8 cellular contexts compared by ENCODE assay signal in the genomic region with DNA sequence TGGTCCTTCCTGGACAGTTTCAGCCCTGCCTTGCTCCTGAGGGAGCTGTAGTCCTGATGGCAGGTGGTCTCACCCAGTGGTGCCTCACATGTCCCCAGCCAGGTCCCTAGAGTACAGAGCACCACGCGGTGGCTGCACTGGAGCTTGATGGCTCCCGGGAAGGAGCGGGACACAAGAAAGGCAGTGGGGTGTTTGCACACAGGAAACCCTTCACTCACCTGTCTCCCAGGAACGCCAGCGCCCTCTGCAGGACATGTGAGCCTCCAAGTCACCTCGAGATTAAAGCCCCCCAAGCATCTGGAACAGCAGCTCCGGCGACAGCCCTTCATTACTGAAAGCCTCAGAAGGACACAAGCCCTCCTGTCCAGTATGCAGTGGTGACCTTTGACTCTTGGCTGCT. TPM values are rescaled to one million over a fixed set of nuclear protein-coding genes. Genes with fewer than 3 reads are reported as not detected.
DNase-seq lines count a peak whose midpoint lies in the region; ATAC-seq and TF ChIP-seq lines count a peak whose summit lies in the region.

No MANE protein-coding gene starts in this region.

- ATAC-seq in Right ventricle myocardium inferior (no peak), GM19023 (IDR thresholded peaks at IDR 0.05; ENCODE audit: unreplicated experiment) (no peak)

- H3K9me3 ChIP-seq in left ventricle myocardium inferior (replicated peaks): no peaks in the 10 kb centered on the region

- peak; percentile 12 for TF ChIP-seq CTCF in left ventricle myocardium inferior (IDR thresholded peaks at IDR 0.05; ENCODE audit: borderline replicate concordance)
- peak; percentile 23 to 60 for TF ChIP-seq CTCF in brain (conservative IDR thresholded peaks at IDR 0.05)

- H3K4me3 Mint-ChIP-seq in brain: peak overlapping the region in 1 of 5 experiments; percentile 57
- H3K4me3 Mint-ChIP-seq in activated T-helper 2 cell treated with anti-CD3 and anti-CD28 coated beads, Interferon-gamma antibody, Interleukin-2, Interleukin-4, amounts not matched to agents 10 μg/mL and 5 μg/mL and 100 μg/mL, durations not matched to agents 14 hours and 24 hours and 36 hours (ENCODE audit: low read depth): no peak overlapping the region

- peaks cover 4% of the 10 kb centered on the region for H3K27me3 Mint-ChIP-seq in brain
- peaks cover 6% of the 10 kb centered on the region for H3K27me3 Mint-ChIP-seq in activated T-helper 2 cell treated with anti-CD3 and anti-CD28 coated beads, Interferon-gamma antibody, Interleukin-2, Interleukin-4, amounts not matched to agents 10 μg/mL and 5 μg/mL and 100 μg/mL, durations not matched to agents 14 hours and 24 hours and 36 hours (ENCODE audit: low read depth)

- H3K9me3 Mint-ChIP-seq in brain: peaks cover 0 to 2% (median 0%) of the 10 kb centered on the region in 5 experiments
- H3K9me3 Mint-ChIP-seq in activated T-helper 2 cell treated with anti-CD3 and anti-CD28 coated beads, Interferon-gamma antibody, Interleukin-2, Interleukin-4, amounts not matched to agents 10 μg/mL and 5 μg/mL and 100 μg/mL, durations not matched to agents 14 hours and 24 hours and 36 hours: no peaks in the 10 kb centered on the region

- H3K27ac Mint-ChIP-seq in brain: peak overlapping the region in 2 of 5 experiments; percentile 69 to 77
- H3K27ac Mint-ChIP-seq in activated T-helper 2 cell treated with anti-CD3 and anti-CD28 coated beads, Interferon-gamma antibody, Interleukin-2, Interleukin-4, amounts not matched to agents 10 μg/mL and 5 μg/mL and 100 μg/mL, durations not matched to agents 14 hours and 24 hours and 36 hours: no peak overlapping the region

- intact Hi-C loops in left ventricle myocardium inferior (cut with micrococcal nuclease) (no loop called here), Right ventricle myocardium inferior (cut with DNase I) (no loop called here)
- intact Hi-C loops in activated T-helper 2 cell treated with anti-CD3 and anti-CD28 coated beads, Interferon-gamma antibody, Interleukin-2, Interleukin-4, amounts not matched to agents 10 μg/mL and 5 μg/mL and 100 μg/mL, durations not matched to agents 14 hours and 24 hours and 36 hours (cut with micrococcal nuclease): no loop called here

- peaks cover 28% of the 10 kb centered on the region for H3K4me1 ChIP-seq in left ventricle myocardium inferior

- H3K36me3 ChIP-seq in left ventricle myocardium inferior: no peaks in the 10 kb centered on the region

- peaks cover 75% of the 10 kb centered on the region for H3K27me3 ChIP-seq in left ventricle myocardium inferior (ENCODE audit: low read depth)

- H3K36me3 Mint-ChIP-seq in brain: no peaks in the 10 kb centered on the region
- H3K36me3 Mint-ChIP-seq in activated T-helper 2 cell treated with anti-CD3 and anti-CD28 coated beads, Interferon-gamma antibody, Interleukin-2, Interleukin-4, amounts not matched to agents 10 μg/mL and 5 μg/mL and 100 μg/mL, durations not matched to agents 14 hours and 24 hours and 36 hours (ENCODE audit: low read depth): no peaks in the 10 kb centered on the region

- DNase-seq in left ventricle myocardium inferior (no peak), Right ventricle myocardium inferior (ENCODE audit: missing footprints) (no peak), NCI-H460 (ENCODE audit: extremely low read depth, low read depth) (peak; percentile 32), NOMO-1 treated with dmso at 0.1 percent for 144 hours (lab: John Stamatoyannopoulos, UW; ENCODE audit: unreplicated experiment) (no peak)
- peak; percentile 63 for DNase-seq in stimulated activated CD4-positive, alpha-beta T cell treated with anti-CD3 and anti-CD28 coated beads, Interleukin-15, amount 100 ng/mL, for 24 hours
- no peak for DNase-seq in activated T-helper 2 cell treated with anti-CD3 and anti-CD28 coated beads, Interferon-gamma antibody, Interleukin-2, Interleukin-4, amounts not matched to agents 10 μg/mL and 5 μg/mL and 100 μg/mL, durations not matched to agents 14 hours and 24 hours and 36 hours (ENCODE audit: low spot score)

- H3K4me3 ChIP-seq in left ventricle myocardium inferior: no peak overlapping the region

- H3K4me1 Mint-ChIP-seq in brain: peaks cover 28% of the 10 kb centered on the region
- peaks cover 1% of the 10 kb centered on the region for H3K4me1 Mint-ChIP-seq in activated T-helper 2 cell treated with anti-CD3 and anti-CD28 coated beads, Interferon-gamma antibody, Interleukin-2, Interleukin-4, amounts not matched to agents 10 μg/mL and 5 μg/mL and 100 μg/mL, durations not matched to agents 14 hours and 24 hours and 36 hours (ENCODE audit: low read depth)

- no peak overlapping the region for H3K27ac ChIP-seq in left ventricle myocardium inferior (replicated peaks)

RNA-seq across cellular contexts. Expression of gene TMEM250, which starts 19.9 kb away (rescaled TPM):
- total RNA-seq in left ventricle myocardium inferior: 15.1 TPM
- 18.7 TPM for total RNA-seq in Right ventricle myocardium inferior
- 49.0 and 56.6 TPM in 2 replicates for total RNA-seq in NCI-H460 (2014; rRNA removed; shearing (Covaris generic))
- 68.5 and 69.7 TPM in 2 replicates for polyA plus RNA-seq in NCI-H460 (2014; cell fraction: nucleus; rRNA removed)
- polyA plus RNA-seq in brain (ENCODE audit: insufficient read depth, low read depth, low replicate concordance): 36.6 TPM
- 43.1 and 43.5 TPM in 2 replicates for total RNA-seq in activated T-helper 2 cell treated with anti-CD3 and anti-CD28 coated beads, Interferon-gamma antibody, Interleukin-2, Interleukin-4, amounts not matched to agents 10 μg/mL and 5 μg/mL and 100 μg/mL, durations not matched to agents 14 hours and 24 hours and 36 hours

RNA-seq across cellular contexts. Expression of gene NACC2, which starts 43.5 kb away (rescaled TPM):
- 29.5 TPM for total RNA-seq in left ventricle myocardium inferior
- total RNA-seq in Right ventricle myocardium inferior: 37.0 TPM
- 26.1 and 27.0 TPM in 2 replicates for total RNA-seq in NCI-H460 (2014; rRNA removed; shearing (Covaris generic))
- polyA plus RNA-seq in NCI-H460 (2014; cell fraction: nucleus; rRNA removed): 26.3 and 29.5 TPM in 2 replicates
- 20.6 TPM for polyA plus RNA-seq in brain (ENCODE audit: insufficient read depth, low read depth, low replicate concordance)
- 5.4 and 5.5 TPM in 2 replicates for total RNA-seq in activated T-helper 2 cell treated with anti-CD3 and anti-CD28 coated beads, Interferon-gamma antibody, Interleukin-2, Interleukin-4, amounts not matched to agents 10 μg/mL and 5 μg/mL and 100 μg/mL, durations not matched to agents 14 hours and 24 hours and 36 hours

Comparison
In these comparisons a context has a peak if more than half of its experiments do, and no peak if none do; other contexts are left out.
1. DNase-seq: peak in NCI-H460 (single experiment) and stimulated activated CD4-positive, alpha-beta T cell treated with anti-CD3 and anti-CD28 coated beads, Interleukin-15, amount 100 ng/mL, for 24 hours (single experiment); none in left ventricle myocardium inferior (single experiment), Right ventricle myocardium inferior (single experiment), NOMO-1 treated with dmso at 0.1 percent for 144 hours (single experiment) and activated T-helper 2 cell treated with anti-CD3 and anti-CD28 coated beads, Interferon-gamma antibody, Interleukin-2, Interleukin-4, amounts not matched to agents 10 μg/mL and 5 μg/mL and 100 μg/mL, durations not matched to agents 14 hours and 24 hours and 36 hours (single experiment).